In genomic region chr20:41524980-41525613, GRCh38 we compare ENCODE assay signal across 1 cellular context.
TF ChIP-seq lines count a peak whose summit lies in the region.

No MANE protein-coding gene starts in this region.

TF ChIP-seq in HepG2, 621 proteins besides CTCF, POLR2A, EP300 and RAD21 (continued from another document):
- TF ChIP-seq CENPBD1 (CRISPR knock-in tag; IDR thresholded peaks at IDR 0.05; ENCODE audit: borderline replicate concordance, low read depth) = no peak
